9 cellular contexts compared by ENCODE assay signal in genomic region chr11:124837491-124837856, GRCh38. TPM values are rescaled to one million over a fixed set of nuclear protein-coding genes. Genes with fewer than 3 reads are reported as not detected.
DNase-seq lines count a peak whose midpoint lies in the region; ATAC-seq and TF ChIP-seq lines count a peak whose summit lies in the region.
"Had no signal": no experiment of that assay in that cellular context is flagged by ENCODE, and none has a peak within 500 bp of the region (broad histone marks: within the 10 kb centered on the region; RNA-seq: fewer than 3 reads in every experiment).

No MANE protein-coding gene starts in this region.

- H3K27ac ChIP-seq in colonic mucosa (no peak overlapping the region), uterus (no peak overlapping the region)

- no peaks in the 10 kb centered on the region for H3K36me3 ChIP-seq in colonic mucosa
- no peaks in the 10 kb centered on the region for H3K36me3 ChIP-seq in uterus
- H3K36me3 ChIP-seq: vagina had no signal

- no peaks in the 10 kb centered on the region for H3K36me3 Mint-ChIP-seq in activated naive CD8-positive, alpha-beta T cell treated with anti-CD3 and anti-CD28 coated beads, Interleukin-2, amount 50 U/mL, for 24 hours (ENCODE audit: low read depth)
- H3K36me3 Mint-ChIP-seq in activated naive CD8-positive, alpha-beta T cell treated with anti-CD3 and anti-CD28 coated beads for 36 hours = no peaks in the 10 kb centered on the region
- H3K36me3 Mint-ChIP-seq in mesothelial cell of epicardium = no peaks in the 10 kb centered on the region

- H3K9me3 Mint-ChIP-seq in activated naive CD8-positive, alpha-beta T cell treated with anti-CD3 and anti-CD28 coated beads, Interleukin-2, amount 50 U/mL, for 24 hours = no peaks in the 10 kb centered on the region
- no peaks in the 10 kb centered on the region for H3K9me3 Mint-ChIP-seq in activated naive CD8-positive, alpha-beta T cell treated with anti-CD3 and anti-CD28 coated beads for 36 hours
- no peaks in the 10 kb centered on the region for H3K9me3 Mint-ChIP-seq in mesothelial cell of epicardium

- no peak overlapping the region for H3K4me3 ChIP-seq in colonic mucosa
- no peak overlapping the region for H3K4me3 ChIP-seq in uterus

- TF ChIP-seq CTCF in colonic mucosa (IDR thresholded peaks at IDR 0.05) (no peak), mesothelial cell of epicardium (IDR thresholded peaks at IDR 0.05; ENCODE audit: unreplicated experiment) (no peak), uterus (IDR thresholded peaks at IDR 0.05) (peak in 1 of 4 experiments; percentile 48)

- no peak for TF ChIP-seq POLR2A in uterus (IDR thresholded peaks at IDR 0.05)

- H3K4me3 Mint-ChIP-seq in activated naive CD8-positive, alpha-beta T cell treated with anti-CD3 and anti-CD28 coated beads, Interleukin-2, amount 50 U/mL, for 24 hours = peak overlapping the region; percentile 46
- no peak overlapping the region for H3K4me3 Mint-ChIP-seq in activated naive CD8-positive, alpha-beta T cell treated with anti-CD3 and anti-CD28 coated beads for 36 hours
- H3K4me3 Mint-ChIP-seq in mesothelial cell of epicardium = peak overlapping the region; percentile 9

- peak; percentile 46 for ATAC-seq in activated naive CD8-positive, alpha-beta T cell treated with anti-CD3 and anti-CD28 coated beads, Interleukin-2, amount 50 U/mL, for 24 hours
- no peak for ATAC-seq in GM18907 (IDR thresholded peaks at IDR 0.05; ENCODE audit: unreplicated experiment)

- H3K9me3 ChIP-seq in colonic mucosa (no peaks in the 10 kb centered on the region), uterus (no peaks in the 10 kb centered on the region)
- H3K9me3 ChIP-seq: vagina had no signal

- intact Hi-C loops in colonic mucosa (cut with DNase I) (loop anchor here (2.0 to 10.0 kb wide), 4 partner anchors 35 to 195 kb away; partner anchors contain the start of genes ESAM and MSANTD2), uterus (cut with DNase I; ENCODE audit: low total_unique reads) (loop anchor here (5.0 kb wide), 1 partner anchor 170 kb away; no protein-coding TSS in a partner anchor)

- H3K4me1 ChIP-seq in colonic mucosa = peaks cover 11% of the 10 kb centered on the region
- peaks cover 0 to 8% of the 10 kb centered on the region in 2 donors for H3K4me1 ChIP-seq in uterus

- H3K27me3 ChIP-seq in colonic mucosa (peaks cover 49% of the 10 kb centered on the region), uterus (peaks cover 21 to 24% of the 10 kb centered on the region in 2 donors)

- H3K4me1 Mint-ChIP-seq in activated naive CD8-positive, alpha-beta T cell treated with anti-CD3 and anti-CD28 coated beads, Interleukin-2, amount 50 U/mL, for 24 hours = peaks cover 12% of the 10 kb centered on the region
- peaks cover 15% of the 10 kb centered on the region for H3K4me1 Mint-ChIP-seq in activated naive CD8-positive, alpha-beta T cell treated with anti-CD3 and anti-CD28 coated beads for 36 hours
- peaks cover 24% of the 10 kb centered on the region for H3K4me1 Mint-ChIP-seq in mesothelial cell of epicardium

- no peak overlapping the region for H3K9ac ChIP-seq in colonic mucosa (ENCODE audit: low read depth in 2 of 2, low read length in 2 of 2)

- peaks cover 66% of the 10 kb centered on the region for H3K27me3 Mint-ChIP-seq in activated naive CD8-positive, alpha-beta T cell treated with anti-CD3 and anti-CD28 coated beads, Interleukin-2, amount 50 U/mL, for 24 hours
- H3K27me3 Mint-ChIP-seq in activated naive CD8-positive, alpha-beta T cell treated with anti-CD3 and anti-CD28 coated beads for 36 hours = peaks cover 72% of the 10 kb centered on the region
- peaks cover 47% of the 10 kb centered on the region for H3K27me3 Mint-ChIP-seq in mesothelial cell of epicardium (ENCODE audit: low read depth)

- H3K27ac Mint-ChIP-seq in activated naive CD8-positive, alpha-beta T cell treated with anti-CD3 and anti-CD28 coated beads, Interleukin-2, amount 50 U/mL, for 24 hours = no peak overlapping the region
- no peak overlapping the region for H3K27ac Mint-ChIP-seq in activated naive CD8-positive, alpha-beta T cell treated with anti-CD3 and anti-CD28 coated beads for 36 hours
- H3K27ac Mint-ChIP-seq in mesothelial cell of epicardium = no peak overlapping the region

- no peak for DNase-seq in activated naive CD8-positive, alpha-beta T cell treated with anti-CD3 and anti-CD28 coated beads, Interleukin-2, amount 50 U/mL, for 24 hours
- no peak for DNase-seq in activated naive CD8-positive, alpha-beta T cell treated with anti-CD3 and anti-CD28 coated beads for 36 hours
- DNase-seq in HK-2 (ENCODE audit: unreplicated experiment) (peak; percentile 17), NOMO-1 treated with DMSO at 0.1 percent for 48 hours (lab: John Stamatoyannopoulos, UW; ENCODE audit: unreplicated experiment) (peak; percentile 65), colonic mucosa (peak; percentile 30), mesothelial cell of epicardium (ENCODE audit: low spot score in 2 of 2, unreplicated experiment in 2 of 2) (no peak), uterus (no peak)

RNA-seq across cellular contexts. Expression of gene ROBO3, which starts 27.8 kb away (rescaled TPM):
- total RNA-seq in activated naive CD8-positive, alpha-beta T cell treated with anti-CD3 and anti-CD28 coated beads for 36 hours = 10 to 100 TPM; 17.9 to 23.7 TPM
- total RNA-seq in colonic mucosa (1 to 10 TPM; 7.8 to 8.0 TPM), mesothelial cell of epicardium (26.0 to 26.7 TPM (median 26.4 TPM) in 3 replicates), uterus (10 to 100 TPM in 2 of 4 donors, 1 to 10 TPM in 2; 7.1 to 21.8 (median 11.1) TPM)

RNA-seq across cellular contexts. Expression of gene MSANTD2, which starts 37.3 kb away (rescaled TPM):
- total RNA-seq in activated naive CD8-positive, alpha-beta T cell treated with anti-CD3 and anti-CD28 coated beads for 36 hours = 1 to 10 TPM; 7.2 TPM
- total RNA-seq in colonic mucosa (10 to 100 TPM in 1 of 2 donors, 1 to 10 TPM in 1; 7.0 to 12.7 TPM), mesothelial cell of epicardium (32.8 to 37.3 TPM (median 34.4 TPM) in 3 replicates), uterus (10 to 100 TPM in 3 of 4 donors, 1 to 10 TPM in 1; 5.1 to 36.6 (median 24.5) TPM)

Comparison
In these comparisons a context has a peak if more than half of its experiments do, and no peak if none do; other contexts are left out.
1. DNase-seq: peak in HK-2 (single experiment), NOMO-1 treated with DMSO at 0.1 percent for 48 hours (single experiment) and colonic mucosa (single experiment); none in activated naive CD8-positive, alpha-beta T cell treated with anti-CD3 and anti-CD28 coated beads, Interleukin-2, amount 50 U/mL, for 24 hours (single experiment), activated naive CD8-positive, alpha-beta T cell treated with anti-CD3 and anti-CD28 coated beads for 36 hours (single experiment), mesothelial cell of epicardium (0 of 2) and uterus (0 of 2).